13 cellular contexts compared by ENCODE assay signal in the genomic region with DNA sequence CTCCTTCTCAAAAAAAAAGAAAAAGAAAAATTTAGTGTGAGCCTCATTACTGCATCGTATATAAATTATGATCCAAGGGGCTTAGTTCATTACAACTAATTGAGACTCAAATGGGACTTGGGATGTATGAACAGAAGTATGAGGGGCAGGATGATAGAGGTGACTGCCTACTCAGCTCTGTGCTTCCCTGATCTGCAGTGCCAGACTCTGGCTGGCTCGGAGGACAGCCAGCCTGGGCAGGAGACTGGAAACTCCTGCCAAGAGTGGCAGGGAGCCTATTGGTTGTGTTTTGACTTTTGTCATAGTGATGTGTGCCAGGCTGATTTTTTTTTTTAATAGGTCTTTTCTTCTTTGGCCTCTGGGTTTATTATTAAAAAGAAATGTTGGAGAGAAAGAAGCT.
A peak's percentile ranks its signal among the peaks of the same experiment; 100 is the strongest.
DNase-seq lines count a peak whose midpoint lies in the region; ATAC-seq and TF ChIP-seq lines count a peak whose summit lies in the region.
"Had no signal": no experiment of that assay in that cellular context is flagged by ENCODE, and none has a peak within 500 bp of the region (broad histone marks: within the 10 kb centered on the region; RNA-seq: fewer than 3 reads in every experiment).

No MANE protein-coding gene starts in this region.

- intact Hi-C loops in CD4-positive, alpha-beta memory T cell (cut with micrococcal nuclease), result no loop called here

- H3K4me1 ChIP-seq in CD4-positive, alpha-beta memory T cell (ENCODE audit: insufficient read depth, low read length), result no peaks in the 10 kb centered on the region

- no peaks in the 10 kb centered on the region for H3K27me3 Mint-ChIP-seq in CD4-positive, alpha-beta memory T cell
- H3K27me3 Mint-ChIP-seq: activated CD4-positive, alpha-beta memory T cell treated with anti-CD3 and anti-CD28 coated beads for 36 hours; naive B cell; stimulated activated naive B cell treated with anti-CD40 and anti-IgM and Interleukin-4, amounts not matched to agents 10 μg/mL and 1 μg/mL and 100 μg/mL, for 72 hours had no signal

- POLR2A ChIA-PET in CD4-positive, alpha-beta memory T cell (lab: Charles Lee; ENCODE audit: partially characterized antibody), result no interaction called here

- H3K4me3 Mint-ChIP-seq in CD4-positive, alpha-beta memory T cell, result no peak overlapping the region
- H3K4me3 Mint-ChIP-seq: activated CD4-positive, alpha-beta memory T cell treated with anti-CD3 and anti-CD28 coated beads for 36 hours; endodermal cell; naive B cell; stimulated activated naive B cell treated with anti-CD40 and anti-IgM and Interleukin-4, amounts not matched to agents 10 μg/mL and 1 μg/mL and 100 μg/mL, for 72 hours had no signal

- DNase-seq in NCI-H446 treated with DMSO at 0.1 percent for 48 hours (lab: John Stamatoyannopoulos, UW), result peak; percentile 78
- DNase-seq in caudate nucleus (lab: John Stamatoyannopoulos, UW), result peak in 51 of 61 donors; percentile 7 to 86 (median 52)
- DNase-seq in left lobe of liver (ENCODE audit: low spot score), result peak; percentile 90
- peak; percentile 91 for DNase-seq in superior temporal gyrus (ENCODE audit: extremely low spot score)
- DNase-seq in CD4-positive, alpha-beta memory T cell, result no peak
- no peak for DNase-seq in UCSD-AML1 (lab: John Stamatoyannopoulos, UW; ENCODE audit: unreplicated experiment)
- DNase-seq in coronary artery (ENCODE audit: low spot score), result no peak
- DNase-seq: activated CD4-positive, alpha-beta memory T cell treated with anti-CD3 and anti-CD28 coated beads for 36 hours; naive B cell; NCI-H1436; NCI-H69; stimulated activated naive B cell treated with anti-CD40 and anti-IgM and Interleukin-4, amounts not matched to agents 10 μg/mL and 1 μg/mL and 100 μg/mL, for 72 hours had no signal

- H3K36me3 Mint-ChIP-seq in CD4-positive, alpha-beta memory T cell, result no peaks in the 10 kb centered on the region
- H3K36me3 Mint-ChIP-seq: activated CD4-positive, alpha-beta memory T cell treated with anti-CD3 and anti-CD28 coated beads for 36 hours had no signal

- CTCF ChIA-PET in CD4-positive, alpha-beta memory T cell (lab: Charles Lee; ENCODE audit: partially characterized antibody), result interaction anchor here (3.1 kb wide), 1 partner anchor 21 kb away, joined by 10 read pairs; no protein-coding TSS in a partner anchor

- H3K4me1 Mint-ChIP-seq in CD4-positive, alpha-beta memory T cell, result no peaks in the 10 kb centered on the region
- H3K4me1 Mint-ChIP-seq: endodermal cell; naive B cell; stimulated activated naive B cell treated with anti-CD40 and anti-IgM and Interleukin-4, amounts not matched to agents 10 μg/mL and 1 μg/mL and 100 μg/mL, for 72 hours had no signal

- no peaks in the 10 kb centered on the region for H3K9me3 ChIP-seq in CD4-positive, alpha-beta memory T cell (ENCODE audit: control insufficient read depth in 1 of 2, low read length in 2 of 2)

- no peaks in the 10 kb centered on the region for H3K9me3 Mint-ChIP-seq in CD4-positive, alpha-beta memory T cell
- H3K9me3 Mint-ChIP-seq: activated CD4-positive, alpha-beta memory T cell treated with anti-CD3 and anti-CD28 coated beads for 36 hours; endodermal cell; stimulated activated naive B cell treated with anti-CD40 and anti-IgM and Interleukin-4, amounts not matched to agents 10 μg/mL and 1 μg/mL and 100 μg/mL, for 72 hours had no signal

- TF ChIP-seq CTCF in coronary artery (IDR thresholded peaks at IDR 0.05), result no peak

- H3K27ac Mint-ChIP-seq in CD4-positive, alpha-beta memory T cell, result no peak overlapping the region
- H3K27ac Mint-ChIP-seq: activated CD4-positive, alpha-beta memory T cell treated with anti-CD3 and anti-CD28 coated beads for 36 hours; endodermal cell; stimulated activated naive B cell treated with anti-CD40 and anti-IgM and Interleukin-4, amounts not matched to agents 10 μg/mL and 1 μg/mL and 100 μg/mL, for 72 hours had no signal

- H3K27me3 ChIP-seq in CD4-positive, alpha-beta memory T cell (ENCODE audit: insufficient read depth, low read length), result no peaks in the 10 kb centered on the region

- H3K36me3 ChIP-seq in CD4-positive, alpha-beta memory T cell (ENCODE audit: insufficient read depth, low read length), result no peaks in the 10 kb centered on the region

- ATAC-seq in left lobe of liver, result peak; percentile 84
- ATAC-seq: stimulated activated naive B cell treated with anti-CD40 and anti-IgM and Interleukin-4, amounts not matched to agents 10 μg/mL and 1 μg/mL and 100 μg/mL, for 72 hours had no signal

- H3K4me3 ChIP-seq in CD4-positive, alpha-beta memory T cell (ENCODE audit: low read length in 2 of 2), result no peak overlapping the region
- H3K4me3 ChIP-seq in coronary artery, result no peak overlapping the region

- peak overlapping the region; percentile 83 for H3K27ac ChIP-seq in caudate nucleus (ENCODE audit: low read depth, low read length)
- H3K27ac ChIP-seq in CD4-positive, alpha-beta memory T cell (ENCODE audit: low read depth, low read length), result no peak overlapping the region
- no peak overlapping the region for H3K27ac ChIP-seq in coronary artery

Comparison
In these comparisons a context has a peak if more than half of its experiments do, and no peak if none do; other contexts are left out.
1. DNase-seq: peak in NCI-H446 treated with DMSO at 0.1 percent for 48 hours (single experiment), caudate nucleus (51 of 61), left lobe of liver (single experiment) and superior temporal gyrus (single experiment); none in CD4-positive, alpha-beta memory T cell (0 of 5), UCSD-AML1 (single experiment) and coronary artery (single experiment).